21 cellular contexts compared by ENCODE assay signal in the genomic region with DNA sequence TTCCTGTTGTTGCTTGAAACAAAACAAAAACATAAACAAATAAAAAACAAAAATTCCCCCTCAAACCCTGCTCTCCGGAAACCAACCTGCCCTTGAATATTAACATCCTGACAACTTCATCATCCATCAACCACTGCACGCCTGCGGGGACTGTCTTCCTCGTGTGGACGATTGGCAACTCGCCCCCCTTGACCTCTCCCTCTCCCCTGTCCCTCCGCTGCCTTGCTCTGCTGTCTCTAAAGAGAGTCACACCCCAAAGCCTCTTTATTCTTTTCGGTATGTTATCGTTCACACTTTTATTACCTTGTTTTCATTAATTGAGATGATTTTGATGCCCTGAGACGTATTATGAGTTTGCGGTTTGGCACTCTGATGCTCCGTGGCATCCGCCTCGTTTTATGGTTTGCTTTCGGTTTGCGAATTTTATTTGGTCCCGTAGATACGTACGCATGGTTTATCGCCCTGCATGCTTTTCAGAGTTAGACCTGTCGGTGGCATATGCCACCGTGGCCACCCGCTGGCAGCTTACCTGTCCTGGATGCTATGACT. TPM values are rescaled to one million over a fixed set of nuclear protein-coding genes. Genes with fewer than 3 reads are reported as not detected.
DNase-seq lines count a peak whose midpoint lies in the region; TF ChIP-seq lines count a peak whose summit lies in the region.
"Had no signal": no experiment of that assay in that cellular context is flagged by ENCODE, and none has a peak within 500 bp of the region (broad histone marks: within the 10 kb centered on the region; RNA-seq: fewer than 3 reads in every experiment).

No MANE protein-coding gene starts in this region.

- DNase-seq in AG08396 (ENCODE audit: low spot score) (peak; percentile 21), GM13977 (ENCODE audit: low spot score) (peak; percentile 49), mesothelial cell of epicardium (ENCODE audit: low spot score in 2 of 2, unreplicated experiment in 2 of 2) (no peak), DMS79 (lab: John Stamatoyannopoulos, UW) (no peak), pons (ENCODE audit: low spot score) (no peak)
- no peak for DNase-seq in activated naive CD8-positive, alpha-beta T cell treated with anti-CD3 and anti-CD28 coated beads for 36 hours
- DNase-seq in stimulated activated CD4-positive, alpha-beta T cell treated with anti-CD3 and anti-CD28 coated beads, Interleukin-2, amount 100 ng/mL, for 24 hours: no peak
- no peak for DNase-seq in stimulated activated CD4-positive, alpha-beta T cell treated with anti-CD3 and anti-CD28 coated beads, Interleukin-12 subunit alpha, Interleukin-12 subunit beta, amount 100 ng/mL, for 4 hours
- DNase-seq: activated CD4-positive, alpha-beta T cell treated with anti-CD3 and anti-CD28 coated beads, Interleukin-2, amount 10 ng/mL, durations not matched to agents 24 days and 14 days; central memory CD4-positive, alpha-beta T cell; effector CD8-positive, alpha-beta T cell; GM23248; KBM-7; mammary epithelial cell; NCI-H2029 treated with DMSO at 0.1 percent for 48 hours; NCI-H524; SJCRH30 had no signal

- no peaks in the 10 kb centered on the region for H3K9me3 Mint-ChIP-seq in activated naive CD8-positive, alpha-beta T cell treated with anti-CD3 and anti-CD28 coated beads for 36 hours
- no peaks in the 10 kb centered on the region for H3K9me3 Mint-ChIP-seq in mesothelial cell of epicardium
- H3K9me3 Mint-ChIP-seq: activated CD4-positive, alpha-beta T cell treated with anti-CD3 and anti-CD28 coated beads, Interleukin-2, amount 10 ng/mL, durations not matched to agents 24 days and 14 days had no signal

- peak overlapping the region; percentile 26 for H3K27ac Mint-ChIP-seq in activated naive CD8-positive, alpha-beta T cell treated with anti-CD3 and anti-CD28 coated beads for 36 hours
- H3K27ac Mint-ChIP-seq in mesothelial cell of epicardium: peak overlapping the region; percentile 85
- H3K27ac Mint-ChIP-seq: activated CD4-positive, alpha-beta T cell treated with anti-CD3 and anti-CD28 coated beads, Interleukin-2, amount 10 ng/mL, durations not matched to agents 24 days and 14 days had no signal

- in situ Hi-C loops in GM13977 (cut with MboI; ENCODE audit: low pct_unique_long_range_greater_than_20kb, low sequenced_read_pairs, unreplicated experiment): no loop called here

- peaks cover 4% of the 10 kb centered on the region for H3K4me1 Mint-ChIP-seq in activated naive CD8-positive, alpha-beta T cell treated with anti-CD3 and anti-CD28 coated beads for 36 hours
- peaks cover 18% of the 10 kb centered on the region for H3K4me1 Mint-ChIP-seq in mesothelial cell of epicardium

- no peak overlapping the region for H3K4me3 Mint-ChIP-seq in activated naive CD8-positive, alpha-beta T cell treated with anti-CD3 and anti-CD28 coated beads for 36 hours
- H3K4me3 Mint-ChIP-seq in mesothelial cell of epicardium: no peak overlapping the region
- H3K4me3 Mint-ChIP-seq: activated CD4-positive, alpha-beta T cell treated with anti-CD3 and anti-CD28 coated beads, Interleukin-2, amount 10 ng/mL, durations not matched to agents 24 days and 14 days had no signal

- TF ChIP-seq CTCF in GM13977 (IDR thresholded peaks at IDR 0.05; ENCODE audit: extremely low read depth, insufficient read depth, missing control alignments) (no peak), mesothelial cell of epicardium (IDR thresholded peaks at IDR 0.05; ENCODE audit: unreplicated experiment) (no peak)

- H3K27me3 Mint-ChIP-seq in activated naive CD8-positive, alpha-beta T cell treated with anti-CD3 and anti-CD28 coated beads for 36 hours: no peaks in the 10 kb centered on the region
- no peaks in the 10 kb centered on the region for H3K27me3 Mint-ChIP-seq in mesothelial cell of epicardium (ENCODE audit: low read depth)
- H3K27me3 Mint-ChIP-seq: activated CD4-positive, alpha-beta T cell treated with anti-CD3 and anti-CD28 coated beads, Interleukin-2, amount 10 ng/mL, durations not matched to agents 24 days and 14 days had no signal

- peaks cover 44% of the 10 kb centered on the region for H3K36me3 Mint-ChIP-seq in activated naive CD8-positive, alpha-beta T cell treated with anti-CD3 and anti-CD28 coated beads for 36 hours
- H3K36me3 Mint-ChIP-seq in mesothelial cell of epicardium: peaks cover 21% of the 10 kb centered on the region

RNA-seq across cellular contexts. Expression of a gene that starts 10.4 kb away (rescaled TPM):
- 100 to 1,000 TPM; 799 to 818 TPM for total RNA-seq in activated naive CD8-positive, alpha-beta T cell treated with anti-CD3 and anti-CD28 coated beads for 36 hours
- total RNA-seq in mesothelial cell of epicardium: 447 to 482 TPM (median 459 TPM) in 3 replicates

RNA-seq across cellular contexts. Expression of a gene that starts 14.1 kb away (rescaled TPM):
- not detected for total RNA-seq in activated naive CD8-positive, alpha-beta T cell treated with anti-CD3 and anti-CD28 coated beads for 36 hours
- total RNA-seq in mesothelial cell of epicardium: 140 to 162 TPM (median 152 TPM) in 3 replicates
- total RNA-seq: activated CD4-positive, alpha-beta T cell treated with anti-CD3 and anti-CD28 coated beads, Interleukin-2, amount 10 ng/mL, durations not matched to agents 24 days and 14 days; kidney; SJCRH30; subcutaneous adipose tissue; vagina had no signal

RNA-seq across cellular contexts. Expression of a gene that starts 19.9 kb away (rescaled TPM):
- not detected for total RNA-seq in activated naive CD8-positive, alpha-beta T cell treated with anti-CD3 and anti-CD28 coated beads for 36 hours
- total RNA-seq in mesothelial cell of epicardium: 6.4 to 7.1 TPM (median 6.7 TPM) in 3 replicates
- total RNA-seq: activated CD4-positive, alpha-beta T cell treated with anti-CD3 and anti-CD28 coated beads, Interleukin-2, amount 10 ng/mL, durations not matched to agents 24 days and 14 days; GM23248; mammary epithelial cell; SJCRH30; vagina had no signal

RNA-seq across cellular contexts. Expression of a gene that starts 33.1 kb away (rescaled TPM):
- total RNA-seq in activated naive CD8-positive, alpha-beta T cell treated with anti-CD3 and anti-CD28 coated beads for 36 hours: not detected
- 0.23 TPM in 1 of 3 replicates, not detected in the others for total RNA-seq in mesothelial cell of epicardium
- total RNA-seq: activated CD4-positive, alpha-beta T cell treated with anti-CD3 and anti-CD28 coated beads, Interleukin-2, amount 10 ng/mL, durations not matched to agents 24 days and 14 days; fibroblast of lung; GM23248; kidney; mammary epithelial cell; SJCRH30; subcutaneous adipose tissue; vagina had no signal

RNA-seq across cellular contexts. Expression of a gene that starts 44.4 kb away (rescaled TPM):
- total RNA-seq in activated naive CD8-positive, alpha-beta T cell treated with anti-CD3 and anti-CD28 coated beads for 36 hours: not detected
- not detected in 3 replicates for total RNA-seq in mesothelial cell of epicardium
- total RNA-seq: activated CD4-positive, alpha-beta T cell treated with anti-CD3 and anti-CD28 coated beads, Interleukin-2, amount 10 ng/mL, durations not matched to agents 24 days and 14 days; GM23248; mammary epithelial cell; SJCRH30; vagina had no signal

Comparison
In these comparisons a context has a peak if more than half of its experiments do, and no peak if none do; other contexts are left out.
1. DNase-seq: peak in AG08396 (single experiment) and GM13977 (single experiment); none in activated naive CD8-positive, alpha-beta T cell treated with anti-CD3 and anti-CD28 coated beads for 36 hours (single experiment), mesothelial cell of epicardium (0 of 2), stimulated activated CD4-positive, alpha-beta T cell treated with anti-CD3 and anti-CD28 coated beads, Interleukin-2, amount 100 ng/mL, for 24 hours (0 of 2), DMS79 (single experiment), pons (single experiment) and stimulated activated CD4-positive, alpha-beta T cell treated with anti-CD3 and anti-CD28 coated beads, Interleukin-12 subunit alpha, Interleukin-12 subunit beta, amount 100 ng/mL, for 4 hours (single experiment).
2. RNA of a gene that starts 14.1 kb away (total RNA-seq): 140 to 162 TPM in mesothelial cell of epicardium; not detected in activated naive CD8-positive, alpha-beta T cell treated with anti-CD3 and anti-CD28 coated beads for 36 hours; every median in the first group is over 100 times any median in the second.